In the genomic region with DNA sequence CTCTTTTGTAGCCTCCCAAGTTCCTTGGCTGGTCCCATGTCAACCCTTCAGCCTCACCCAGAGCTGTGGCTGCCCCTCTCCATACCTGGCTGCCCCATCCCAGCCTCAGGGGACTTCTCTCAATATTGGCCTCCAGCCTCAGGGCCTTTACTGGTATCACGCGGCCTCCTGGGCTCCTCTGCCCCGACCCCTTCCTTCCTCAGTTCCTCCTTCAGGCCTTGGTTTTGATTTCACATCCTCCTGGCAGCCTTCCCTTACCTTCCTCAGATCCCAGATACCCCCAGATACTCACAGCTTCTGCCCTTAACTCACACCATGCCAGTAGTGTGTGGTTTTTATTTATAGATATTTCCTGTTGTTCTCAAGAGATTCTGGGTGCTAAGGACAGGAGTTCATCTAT, we compare ENCODE assay signal across 23 cellular contexts. TPM values are rescaled to one million over a fixed set of nuclear protein-coding genes. Genes with fewer than 3 reads are reported as not detected.
DNase-seq lines count a peak whose midpoint lies in the region; ATAC-seq, FAIRE-seq and TF ChIP-seq lines count a peak whose summit lies in the region.
"Had no signal": no experiment of that assay in that cellular context is flagged by ENCODE, and none has a peak within 500 bp of the region (broad histone marks: within the 10 kb centered on the region; RNA-seq: fewer than 3 reads in every experiment).

No MANE protein-coding gene starts in this region.

- peaks cover 27 to 32% of the 10 kb centered on the region in 2 experiments for H3K4me1 ChIP-seq in neutrophil (ENCODE audit: control insufficient read depth in 1 of 2, insufficient read depth in 1 of 2, low read depth in 1 of 2, low read length in 1 of 2)
- H3K4me1 ChIP-seq: SJCRH30 had no signal

- ATAC-seq in activated CD4-positive, alpha-beta T cell treated with anti-CD3 and anti-CD28 coated beads for 36 hours = no peak
- ATAC-seq in CD4-positive, alpha-beta T cell (ENCODE audit: poor library complexity) = no peak
- ATAC-seq in activated naive CD8-positive, alpha-beta T cell treated with anti-CD3 and anti-CD28 coated beads, Interleukin-2, amount 10 ng/mL, durations not matched to agents 7 days and 5 days (ENCODE audit: low read depth) = no peak
- ATAC-seq: A549, K562, WTC11 had no signal

- DNase-seq in activated CD4-positive, alpha-beta T cell treated with anti-CD3 and anti-CD28 coated beads for 36 hours = no peak
- DNase-seq in activated CD4-positive, alpha-beta T cell treated with anti-CD3 and anti-CD28 coated beads for 1 hour = no peak
- DNase-seq in CD4-positive, alpha-beta T cell = no peak
- DNase-seq in activated naive CD8-positive, alpha-beta T cell treated with anti-CD3 and anti-CD28 coated beads, Interleukin-2, amount 10 ng/mL, durations not matched to agents 7 days and 5 days = no peak
- DNase-seq in cerebellar cortex (ENCODE audit: low spot score) (no peak), D721Med (ENCODE audit: insufficient read length, low spot score) (no peak)
- no peak for DNase-seq in activated CD4-positive, CD25-positive, alpha-beta regulatory T cell treated with anti-CD3 and anti-CD28 coated beads, Interleukin-2, amount 50 U/mL, for 72 hours
- DNase-seq: activated effector memory CD4-positive, alpha-beta T cell treated with anti-CD3 and anti-CD28 coated beads, Interleukin-2, amount 50 U/mL, for 16 hours; DMS79 treated with DMSO at 0.1 percent for 48 hours; heart left ventricle; NCI-H187 treated with DMSO at 0.1 percent for 48 hours; NCI-H2227 treated with DMSO at 0.1 percent for 48 hours; SJCRH30; stimulated activated CD4-positive, alpha-beta T cell treated with anti-CD3 and anti-CD28 coated beads, Interleukin-2, amount 100 ng/mL, for 48 hours had no signal

- H3K27ac Mint-ChIP-seq in activated CD4-positive, alpha-beta T cell treated with anti-CD3 and anti-CD28 coated beads for 36 hours = peak overlapping the region; percentile 47
- peak overlapping the region; percentile 82 for H3K27ac Mint-ChIP-seq in CD4-positive, alpha-beta T cell
- peak overlapping the region; percentile 65 for H3K27ac Mint-ChIP-seq in activated naive CD8-positive, alpha-beta T cell treated with anti-CD3 and anti-CD28 coated beads, Interleukin-2, amount 10 ng/mL, durations not matched to agents 7 days and 5 days
- H3K27ac Mint-ChIP-seq: T-helper 1 cell treated with Interleukin-12 subunit alpha and Interleukin-12 subunit beta and Interleukin-4 antibody, amounts not matched to agents 30 μg/mL and 1 μg/mL, for 36 hours; WTC11 had no signal

- intact Hi-C loops in activated CD4-positive, alpha-beta T cell treated with anti-CD3 and anti-CD28 coated beads for 36 hours (cut with DNase I, micrococcal nuclease) = no loop called here
- intact Hi-C loops in CD4-positive, alpha-beta T cell (cut with DNase I, micrococcal nuclease) = no loop called here

- CTCF ChIA-PET in activated CD4-positive, alpha-beta T cell treated with anti-CD3 and anti-CD28 coated beads for 36 hours (lab: Charles Lee) = interaction anchor here (1.3 kb wide), 1 partner anchor 45 kb away, joined by 4 read pairs; no protein-coding TSS in a partner anchor
- CTCF ChIA-PET in CD4-positive, alpha-beta T cell (lab: Charles Lee) = interaction anchor here (0.5 kb wide), 1 partner anchor 65 kb away, joined by 3 read pairs; no protein-coding TSS in a partner anchor

- no peak for FAIRE-seq in D721Med (lab: Jason Lieb, UNC)
- FAIRE-seq: astrocyte, K562, urothelium cell line had no signal

- peaks cover 30% of the 10 kb centered on the region for H3K4me1 Mint-ChIP-seq in activated CD4-positive, alpha-beta T cell treated with anti-CD3 and anti-CD28 coated beads for 36 hours
- H3K4me1 Mint-ChIP-seq in CD4-positive, alpha-beta T cell (ENCODE audit: low read depth) = peaks cover 48% of the 10 kb centered on the region
- peaks cover 32% of the 10 kb centered on the region for H3K4me1 Mint-ChIP-seq in activated naive CD8-positive, alpha-beta T cell treated with anti-CD3 and anti-CD28 coated beads, Interleukin-2, amount 10 ng/mL, durations not matched to agents 7 days and 5 days

- peaks cover 99% of the 10 kb centered on the region for H3K36me3 ChIP-seq in neutrophil

- no peaks in the 10 kb centered on the region for H3K9me3 Mint-ChIP-seq in activated CD4-positive, alpha-beta T cell treated with anti-CD3 and anti-CD28 coated beads for 36 hours (ENCODE audit: low read depth)
- H3K9me3 Mint-ChIP-seq in CD4-positive, alpha-beta T cell = no peaks in the 10 kb centered on the region
- H3K9me3 Mint-ChIP-seq in activated naive CD8-positive, alpha-beta T cell treated with anti-CD3 and anti-CD28 coated beads, Interleukin-2, amount 10 ng/mL, durations not matched to agents 7 days and 5 days = no peaks in the 10 kb centered on the region
- H3K9me3 Mint-ChIP-seq: T-helper 1 cell treated with Interleukin-12 subunit alpha and Interleukin-12 subunit beta and Interleukin-4 antibody, amounts not matched to agents 30 μg/mL and 1 μg/mL, for 36 hours; WTC11 had no signal

- H3K27me3 ChIP-seq in CD4-positive, alpha-beta T cell (ENCODE audit: control insufficient read depth, insufficient read depth, low read length) = no peaks in the 10 kb centered on the region
- H3K27me3 ChIP-seq in neutrophil = no peaks in the 10 kb centered on the region
- H3K27me3 ChIP-seq: heart left ventricle, SJCRH30 had no signal

- H3K9me3 ChIP-seq in CD4-positive, alpha-beta T cell (ENCODE audit: control insufficient read depth, low read length) = no peaks in the 10 kb centered on the region
- no peaks in the 10 kb centered on the region for H3K9me3 ChIP-seq in neutrophil
- H3K9me3 ChIP-seq: A549, heart left ventricle, SJCRH30 had no signal

- peaks cover 68% of the 10 kb centered on the region for H3K36me3 Mint-ChIP-seq in activated CD4-positive, alpha-beta T cell treated with anti-CD3 and anti-CD28 coated beads for 36 hours (ENCODE audit: low read depth)
- H3K36me3 Mint-ChIP-seq in CD4-positive, alpha-beta T cell (ENCODE audit: low read depth) = peaks cover 82% of the 10 kb centered on the region
- peaks cover 49% of the 10 kb centered on the region for H3K36me3 Mint-ChIP-seq in activated naive CD8-positive, alpha-beta T cell treated with anti-CD3 and anti-CD28 coated beads, Interleukin-2, amount 10 ng/mL, durations not matched to agents 7 days and 5 days

- POLR2A ChIA-PET in activated CD4-positive, alpha-beta T cell treated with anti-CD3 and anti-CD28 coated beads for 36 hours (lab: Charles Lee) = no interaction called here
- POLR2A ChIA-PET in CD4-positive, alpha-beta T cell (lab: Charles Lee) = interaction anchor here (1.0 to 11.9 kb wide), 2 partner anchors 10 to 18 kb away, joined by 3 to 205 read pairs; a partner anchor contains a TSS
- POLR2A ChIA-PET in activated naive CD8-positive, alpha-beta T cell treated with anti-CD3 and anti-CD28 coated beads, Interleukin-2, amount 10 ng/mL, durations not matched to agents 7 days and 5 days (lab: Charles Lee) = no interaction called here

- H3K27me3 Mint-ChIP-seq in activated CD4-positive, alpha-beta T cell treated with anti-CD3 and anti-CD28 coated beads for 36 hours = no peaks in the 10 kb centered on the region
- H3K27me3 Mint-ChIP-seq in CD4-positive, alpha-beta T cell = no peaks in the 10 kb centered on the region
- no peaks in the 10 kb centered on the region for H3K27me3 Mint-ChIP-seq in activated naive CD8-positive, alpha-beta T cell treated with anti-CD3 and anti-CD28 coated beads, Interleukin-2, amount 10 ng/mL, durations not matched to agents 7 days and 5 days

- no peak overlapping the region for H3K27ac ChIP-seq in CD4-positive, alpha-beta T cell (ENCODE audit: low read depth, low read length)
- peak overlapping the region; percentile 4 for H3K27ac ChIP-seq in neutrophil
- H3K27ac ChIP-seq: A549, C4-2B, SJCRH30 had no signal

- H3K4me3 ChIP-seq in neutrophil (ENCODE audit: low read depth in 1 of 2, low read length in 1 of 2) = no peak overlapping the region
- H3K4me3 ChIP-seq: A549, heart left ventricle, K562, SJCRH30, skin epidermis had no signal

- no peak for TF ChIP-seq CTCF in CD4-positive, alpha-beta T cell (IDR thresholded peaks at IDR 0.05)
- TF ChIP-seq CTCF in neutrophil (IDR thresholded peaks at IDR 0.05) (no peak), D721Med (IDR thresholded peaks at IDR 0.05; ENCODE audit: insufficient read depth, missing control alignments) (no peak)

- no peak overlapping the region for H3K4me3 Mint-ChIP-seq in activated CD4-positive, alpha-beta T cell treated with anti-CD3 and anti-CD28 coated beads for 36 hours
- no peak overlapping the region for H3K4me3 Mint-ChIP-seq in CD4-positive, alpha-beta T cell
- no peak overlapping the region for H3K4me3 Mint-ChIP-seq in activated naive CD8-positive, alpha-beta T cell treated with anti-CD3 and anti-CD28 coated beads, Interleukin-2, amount 10 ng/mL, durations not matched to agents 7 days and 5 days
- H3K4me3 Mint-ChIP-seq: T-helper 1 cell treated with Interleukin-12 subunit alpha and Interleukin-12 subunit beta and Interleukin-4 antibody, amounts not matched to agents 30 μg/mL and 1 μg/mL, for 36 hours; WTC11 had no signal

RNA-seq across cellular contexts. Expression of a gene that starts 12.8 kb away (rescaled TPM):
- total RNA-seq in activated CD4-positive, alpha-beta T cell treated with anti-CD3 and anti-CD28 coated beads for 36 hours = 1 to 10 TPM; 1.3 to 1.6 TPM
- total RNA-seq in CD4-positive, alpha-beta T cell = 1 to 10 TPM; 1.4 to 2.3 TPM
- 1 to 10 TPM in 1 of 2 experiments, under 1 TPM in 1; 0.85 to 1.2 TPM for total RNA-seq in activated naive CD8-positive, alpha-beta T cell treated with anti-CD3 and anti-CD28 coated beads, Interleukin-2, amount 10 ng/mL, durations not matched to agents 7 days and 5 days

RNA-seq across cellular contexts. Expression of a gene that starts 17.4 kb away (rescaled TPM):
- 100 to 1,000 TPM; 185 to 227 TPM for total RNA-seq in activated CD4-positive, alpha-beta T cell treated with anti-CD3 and anti-CD28 coated beads for 36 hours
- total RNA-seq in CD4-positive, alpha-beta T cell = 100 to 1,000 TPM; 221 to 229 TPM
- total RNA-seq in activated naive CD8-positive, alpha-beta T cell treated with anti-CD3 and anti-CD28 coated beads, Interleukin-2, amount 10 ng/mL, durations not matched to agents 7 days and 5 days = 100 to 1,000 TPM; 173 to 187 TPM

RNA-seq across cellular contexts. Expression of a gene that starts 24.0 kb away (rescaled TPM):
- under 1 TPM in 1 of 2 experiments, not detected in 1; 0.09 TPM for total RNA-seq in activated CD4-positive, alpha-beta T cell treated with anti-CD3 and anti-CD28 coated beads for 36 hours
- not detected for total RNA-seq in CD4-positive, alpha-beta T cell
- under 1 TPM in 1 of 2 experiments, not detected in 1; 0.20 TPM for total RNA-seq in activated naive CD8-positive, alpha-beta T cell treated with anti-CD3 and anti-CD28 coated beads, Interleukin-2, amount 10 ng/mL, durations not matched to agents 7 days and 5 days
- total RNA-seq: SJCRH30 had no signal

RNA-seq across cellular contexts. Expression of a gene that starts 53.5 kb away (rescaled TPM):
- total RNA-seq in activated CD4-positive, alpha-beta T cell treated with anti-CD3 and anti-CD28 coated beads for 36 hours = 1 to 10 TPM; 5.6 to 5.7 TPM
- total RNA-seq in CD4-positive, alpha-beta T cell = 1 to 10 TPM; 6.8 to 8.9 TPM
- total RNA-seq in activated naive CD8-positive, alpha-beta T cell treated with anti-CD3 and anti-CD28 coated beads, Interleukin-2, amount 10 ng/mL, durations not matched to agents 7 days and 5 days = 10 to 100 TPM; 21.4 to 24.9 TPM
